Comparison of ENCODE assay signal across 9 cellular contexts in genomic region chr9:32384002-32384363, GRCh38. TPM values are rescaled to one million over a fixed set of nuclear protein-coding genes. Genes with fewer than 3 reads are reported as not detected.
DNase-seq lines count a peak whose midpoint lies in the region; ATAC-seq, FAIRE-seq and TF ChIP-seq lines count a peak whose summit lies in the region.
"Had no signal": no experiment of that assay in that cellular context is flagged by ENCODE, and none has a peak within 500 bp of the region (broad histone marks: within the 10 kb centered on the region; RNA-seq: fewer than 3 reads in every experiment).

No MANE protein-coding gene starts in this region.

- H3K4me1 Mint-ChIP-seq in brain (peaks cover 28% of the 10 kb centered on the region), mesothelial cell of epicardium (peaks cover 6% of the 10 kb centered on the region)

- TF ChIP-seq CTCF in A549 (IDR thresholded peaks at IDR 0.05), result no peak
- TF ChIP-seq CTCF in brain (conservative IDR thresholded peaks at IDR 0.05), result no peak
- TF ChIP-seq CTCF in mesothelial cell of epicardium (IDR thresholded peaks at IDR 0.05; ENCODE audit: unreplicated experiment), result no peak

- no peak for TF ChIP-seq POLR2A in A549 (IDR thresholded peaks at IDR 0.05; ENCODE audit: low read length)

- POLR2A ChIA-PET in A549 (lab: Yijun Ruan, JAX), result interaction anchor here (0.6 to 2.5 kb wide), 7 partner anchors 12 to 865 kb away, joined by 3 to 14 read pairs (median 4); partner anchors contain the start of genes NDUFB6, RIGI, SMIM27 and TOPORS

- H3K27ac Mint-ChIP-seq in brain, result peak overlapping the region; percentile 3 to 60 (median 13)
- no peak overlapping the region for H3K27ac Mint-ChIP-seq in mesothelial cell of epicardium

- H3K9me3 ChIP-seq in A549, result no peaks in the 10 kb centered on the region

- TF ChIP-seq EP300 in A549 (IDR thresholded peaks at IDR 0.05), result no peak

- H3K36me3 Mint-ChIP-seq in brain (no peaks in the 10 kb centered on the region), mesothelial cell of epicardium (no peaks in the 10 kb centered on the region)

- H3K4me3 Mint-ChIP-seq in brain (peak overlapping the region; percentile 79 to 90 (median 83)), mesothelial cell of epicardium (peak overlapping the region; percentile 63)

- peaks cover 49% of the 10 kb centered on the region for H3K27me3 Mint-ChIP-seq in brain
- peaks cover 43% of the 10 kb centered on the region for H3K27me3 Mint-ChIP-seq in mesothelial cell of epicardium (ENCODE audit: low read depth)

- peak overlapping the region; percentile 62 to 89 for H3K27ac ChIP-seq in A549

- H3K4me2 ChIP-seq in A549, result peak overlapping the region; percentile 95

- no peak for DNase-seq in A549 (ENCODE audit: low read depth in 1 of 2, low spot score in 1 of 2)
- no peak for DNase-seq in mesothelial cell of epicardium (ENCODE audit: low spot score in 2 of 2, unreplicated experiment in 2 of 2)
- no peak for DNase-seq in NCI-H2029 (lab: John Stamatoyannopoulos, UW)
- no peak for DNase-seq in NCI-H345 (lab: John Stamatoyannopoulos, UW)
- no peak for DNase-seq in effector CD4-positive, alpha-beta T cell

- H3K4me1 ChIP-seq in A549, result peaks cover 6% of the 10 kb centered on the region; the same call in 2 of the 3 replicates

- H3K4me3 ChIP-seq in A549, result peak overlapping the region; percentile 81

- 3% methylated on average over 13 of the region's 13 CpGs for WGBS in A549 (ENCODE audit: missing lambda C conversion rate)

- CTCF ChIA-PET in A549 (lab: Yijun Ruan, JAX), result interaction anchor here (0.5 to 4.7 kb wide), 13 partner anchors 10 to 584 kb away, joined by 3 to 66 read pairs (median 7); partner anchors contain the start of genes NDUFB6 and RIGI

- no peak for FAIRE-seq in A549 (lab: Jason Lieb, UNC)
- FAIRE-seq: endometrium had no signal

- H3K9me3 Mint-ChIP-seq in brain (no peaks in the 10 kb centered on the region), mesothelial cell of epicardium (no peaks in the 10 kb centered on the region)

- peak in 1 of 2 experiments; percentile 1; a peak in 1 of 6 replicates for ATAC-seq in A549
- ATAC-seq in HG02678 (IDR thresholded peaks at IDR 0.05; ENCODE audit: unreplicated experiment), result peak; percentile 0
- no peak for ATAC-seq in GM18870 (IDR thresholded peaks at IDR 0.05; ENCODE audit: unreplicated experiment)

- TF ChIP-seq RAD21 in A549 (conservative IDR thresholded peaks at IDR 0.05 in 1 of 2, IDR thresholded peaks at IDR 0.05 in 1 of 2), result no peak

TF ChIP-seq in A549, 52 proteins besides CTCF, POLR2A, EP300 and RAD21:
- TF ChIP-seq RFX5 (IDR thresholded peaks at IDR 0.05) (no peak), JUNB (IDR thresholded peaks at IDR 0.05) (no peak), EHF (CRISPR knock-in tag; IDR thresholded peaks at IDR 0.05) (no peak), HEYL (CRISPR knock-in tag; IDR thresholded peaks at IDR 0.05) (no peak)

RNA-seq across cellular contexts. Expression of gene ACO1, which starts 0.5 kb away (rescaled TPM):
- polyA plus RNA-seq in A549 (2011; rRNA removed), result 40.2 and 41.0 TPM in 2 replicates
- polyA plus RNA-seq in A549 (2012; cell fraction: cytosol; rRNA removed), result 13.9 and 16.1 TPM in 2 replicates
- 14.8 and 19.7 TPM in 2 replicates for polyA plus RNA-seq in A549 (2012; cell fraction: nucleus; rRNA removed)
- polyA plus RNA-seq in A549 (2017; fragmentation: RNase III; extraction: RNeasy Plus Mini Kit Qiagen cat#74134 plus additional on column Dnase treatment), result 30.4 to 33.4 TPM (median 32.2 TPM) in 3 replicates
- polyA minus RNA-seq in A549 (2011; rRNA and poly(A)+ RNA removed), result 30.8 and 38.3 TPM in 2 replicates
- 23.3 TPM for polyA plus RNA-seq in brain (ENCODE audit: insufficient read depth, low read depth, low replicate concordance)
- 23.9 to 24.6 TPM (median 24.0 TPM) in 3 replicates for total RNA-seq in mesothelial cell of epicardium
